ENCODE assay signal across 24 cellular contexts in the genomic region with DNA sequence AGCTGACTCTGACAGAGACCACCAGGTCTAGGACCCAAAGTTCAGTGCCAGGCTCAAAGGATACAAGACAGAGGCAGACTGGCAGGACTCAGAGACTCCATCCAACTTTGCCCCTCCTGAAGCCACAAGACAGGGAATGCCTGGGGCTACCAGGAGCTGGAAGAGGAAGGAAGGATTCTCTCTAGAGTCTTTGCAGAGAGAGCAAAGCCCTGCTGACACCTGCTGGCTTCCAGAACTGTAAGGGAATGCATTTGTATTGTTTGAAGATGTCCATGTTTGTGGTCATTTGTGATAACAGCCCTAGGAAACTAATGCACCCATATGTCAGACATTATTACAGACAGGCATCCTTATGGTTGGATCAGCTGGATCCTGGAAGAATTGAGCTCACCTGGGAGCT.
"Had no signal": no experiment of that assay in that cellular context is flagged by ENCODE, and none has a peak within 500 bp of the region (broad histone marks: within the 10 kb centered on the region; RNA-seq: fewer than 3 reads in every experiment).

No MANE protein-coding gene starts in this region.

- H3K9me3 ChIP-seq: colonic mucosa, left lung, thoracic aorta, upper lobe of left lung had no signal

- H3K27me3 Mint-ChIP-seq: naive thymus-derived CD4-positive, alpha-beta T cell; stimulated activated memory B cell treated with anti-CD40 and anti-IgM and Interleukin-4, amounts not matched to agents 10 μg/mL and 1 μg/mL and 100 μg/mL, for 72 hours had no signal

- H3K4me3 ChIP-seq: colonic mucosa, dorsolateral prefrontal cortex, heart right ventricle, left lung, lung, smooth muscle cell, thoracic aorta, upper lobe of left lung had no signal

- DNase-seq: activated CD8-positive, alpha-beta memory T cell treated with anti-CD3 and anti-CD28 coated beads for 24 hours; activated CD8-positive, alpha-beta memory T cell treated with anti-CD3 and anti-CD28 coated beads, Interleukin-2, amount 50 U/mL, for 4 hours; activated naive CD4-positive, alpha-beta T cell; activated T-cell treated with anti-CD3 and anti-CD28 coated beads, Interleukin-2, amount 50 U/mL, for 4 hours; colonic mucosa; dorsolateral prefrontal cortex; effector memory CD8-positive, alpha-beta T cell; heart right ventricle; kidney; left lung; naive thymus-derived CD4-positive, alpha-beta T cell; posterior cingulate gyrus; stimulated activated CD4-positive, alpha-beta T cell treated with anti-CD3 and anti-CD28 coated beads, Interleukin-15, amount 100 ng/mL, for 24 hours; T-cell had no signal

- ATAC-seq: activated T-cell treated with anti-CD3 and anti-CD28 coated beads, Interleukin-2, amount 50 U/mL, for 4 hours; effector memory CD8-positive, alpha-beta T cell; heart right ventricle; left lung; naive thymus-derived CD4-positive, alpha-beta T cell; sciatic nerve; T-cell had no signal

- H3K36me3 ChIP-seq: colonic mucosa, heart right ventricle, left lung, thoracic aorta, upper lobe of left lung had no signal

- H3K27ac ChIP-seq: colonic mucosa, dorsolateral prefrontal cortex, heart right ventricle, left lung, thoracic aorta, upper lobe of left lung had no signal

- H3K4me1 ChIP-seq: colonic mucosa, heart right ventricle, left lung, upper lobe of left lung had no signal

- H3K4me3 Mint-ChIP-seq: activated naive CD8-positive, alpha-beta T cell; activated T-cell treated with anti-CD3 and anti-CD28 coated beads, Interleukin-2, amount 50 U/mL, for 4 hours; effector memory CD8-positive, alpha-beta T cell; naive thymus-derived CD4-positive, alpha-beta T cell; neural crest cell; stimulated activated memory B cell treated with anti-CD40 and anti-IgM and Interleukin-4, amounts not matched to agents 10 μg/mL and 1 μg/mL and 100 μg/mL, for 72 hours; T-cell; T-helper 2 cell treated with Interferon-gamma antibody and Interleukin-4, amounts not matched to agents 5 μg/mL and 100 μg/mL, for 36 hours had no signal

- H3K9me3 Mint-ChIP-seq: activated T-cell treated with anti-CD3 and anti-CD28 coated beads, Interleukin-2, amount 50 U/mL, for 4 hours had no signal

- H3K27me3 ChIP-seq: colonic mucosa, upper lobe of left lung had no signal

- H3K4me1 Mint-ChIP-seq: neural crest cell, T-cell had no signal

- H3K27ac Mint-ChIP-seq: activated naive CD8-positive, alpha-beta T cell; activated T-helper 2 cell treated with anti-CD3 and anti-CD28 coated beads, Interferon-gamma antibody, Interleukin-2, Interleukin-4, amounts not matched to agents 10 μg/mL and 5 μg/mL and 100 μg/mL, durations not matched to agents 14 hours and 24 hours and 36 hours; effector memory CD8-positive, alpha-beta T cell; naive thymus-derived CD4-positive, alpha-beta T cell; stimulated activated memory B cell treated with anti-CD40 and anti-IgM and Interleukin-4, amounts not matched to agents 10 μg/mL and 1 μg/mL and 100 μg/mL, for 72 hours; T-cell; T-helper 2 cell treated with Interferon-gamma antibody and Interleukin-4, amounts not matched to agents 5 μg/mL and 100 μg/mL, for 36 hours had no signal

- H3K36me3 Mint-ChIP-seq: activated naive CD8-positive, alpha-beta T cell; naive thymus-derived CD4-positive, alpha-beta T cell; stimulated activated memory B cell treated with anti-CD40 and anti-IgM and Interleukin-4, amounts not matched to agents 10 μg/mL and 1 μg/mL and 100 μg/mL, for 72 hours; T-cell had no signal
